In the genomic region with DNA sequence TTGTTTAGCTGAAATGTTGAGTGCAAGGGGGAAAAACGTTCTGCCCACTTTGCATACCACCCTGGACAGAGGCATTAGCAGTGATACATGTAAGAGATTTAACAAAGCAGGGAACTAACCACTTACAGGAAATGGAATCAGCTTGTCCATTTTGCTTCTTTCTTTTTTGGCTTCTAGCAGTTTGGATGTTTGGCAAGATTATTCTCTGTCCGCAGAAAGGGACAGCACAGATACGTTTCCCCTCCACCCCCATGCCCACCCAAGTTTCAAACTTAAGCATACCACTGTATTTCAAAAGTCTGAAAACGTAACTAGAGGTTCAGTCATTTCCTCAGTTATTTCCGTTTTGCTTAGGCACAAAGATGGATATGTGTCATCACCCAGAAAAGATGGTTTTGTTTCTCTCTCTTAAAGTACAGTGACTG, we compare ENCODE assay signal across 8 cellular contexts.
DNase-seq lines count a peak whose midpoint lies in the region; ATAC-seq lines count a peak whose summit lies in the region.

No MANE protein-coding gene starts in this region.

- peak overlapping the region; percentile 0 for H3K4me3 Mint-ChIP-seq in activated naive CD8-positive, alpha-beta T cell treated with anti-CD3 and anti-CD28 coated beads, Interleukin-2, amount 50 U/mL, for 24 hours

- in situ Hi-C loops in ACHN (cut with HindIII; ENCODE audit: low pct_ligation_motif_present, low pct_unique_long_range_greater_than_20kb, low sequenced_read_pairs), result no loop called here

- ATAC-seq in GM19467 (IDR thresholded peaks at IDR 0.05; ENCODE audit: unreplicated experiment) (peak; percentile 46), HG03354 (IDR thresholded peaks at IDR 0.05; ENCODE audit: poor library complexity, severe bottlenecking, unreplicated experiment) (peak; percentile 71)
- peak; percentile 48 for ATAC-seq in activated naive CD8-positive, alpha-beta T cell treated with anti-CD3 and anti-CD28 coated beads, Interleukin-2, amount 50 U/mL, for 24 hours

- peak overlapping the region; percentile 71 for H3K27ac Mint-ChIP-seq in activated naive CD8-positive, alpha-beta T cell treated with anti-CD3 and anti-CD28 coated beads, Interleukin-2, amount 50 U/mL, for 24 hours

- H3K9me3 Mint-ChIP-seq in activated naive CD8-positive, alpha-beta T cell treated with anti-CD3 and anti-CD28 coated beads, Interleukin-2, amount 50 U/mL, for 24 hours, result no peaks in the 10 kb centered on the region

- DNase-seq in GM03348 (ENCODE audit: low spot score), result peak; percentile 27
- DNase-seq in activated naive CD8-positive, alpha-beta T cell treated with anti-CD3 and anti-CD28 coated beads, Interleukin-2, amount 50 U/mL, for 24 hours, result peak; percentile 23
- no peak for DNase-seq in NCI-H2227 (lab: John Stamatoyannopoulos, UW; ENCODE audit: unreplicated experiment)
- DNase-seq in inferior parietal cortex (ENCODE audit: extremely low spot score), result no peak
- no peak for DNase-seq in ACHN
- no peak for DNase-seq in NCI-H2227 treated with DMSO at 0.1 percent for 48 hours (lab: John Stamatoyannopoulos, UW)

- peaks cover 34% of the 10 kb centered on the region for H3K4me1 Mint-ChIP-seq in activated naive CD8-positive, alpha-beta T cell treated with anti-CD3 and anti-CD28 coated beads, Interleukin-2, amount 50 U/mL, for 24 hours

- H3K27me3 Mint-ChIP-seq in activated naive CD8-positive, alpha-beta T cell treated with anti-CD3 and anti-CD28 coated beads, Interleukin-2, amount 50 U/mL, for 24 hours, result no peaks in the 10 kb centered on the region

- peaks cover 20% of the 10 kb centered on the region for H3K36me3 Mint-ChIP-seq in activated naive CD8-positive, alpha-beta T cell treated with anti-CD3 and anti-CD28 coated beads, Interleukin-2, amount 50 U/mL, for 24 hours (ENCODE audit: low read depth)

Comparison
In these comparisons a context has a peak if more than half of its experiments do, and no peak if none do; other contexts are left out.
1. DNase-seq: peak in GM03348 (single experiment) and activated naive CD8-positive, alpha-beta T cell treated with anti-CD3 and anti-CD28 coated beads, Interleukin-2, amount 50 U/mL, for 24 hours (single experiment); none in NCI-H2227 (single experiment), inferior parietal cortex (single experiment), ACHN (single experiment) and NCI-H2227 treated with DMSO at 0.1 percent for 48 hours (single experiment).
2. Peak in every context shown above with its lines, with median percentiles within 50 percentile points of each other: ATAC-seq.